ENCODE assay signal across 8 cellular contexts in genomic region chr1:169486281-169486904, GRCh38. TPM values are rescaled to one million over a fixed set of nuclear protein-coding genes. Genes with fewer than 3 reads are reported as not detected.
DNase-seq lines count a peak whose midpoint lies in the region; ATAC-seq, FAIRE-seq and TF ChIP-seq lines count a peak whose summit lies in the region.

No MANE protein-coding gene starts in this region.

- H3K4me3 ChIP-seq in GM12875 (ENCODE audit: low read depth, low read length): peak overlapping the region; percentile 77
- peak overlapping the region; percentile 82 for H3K4me3 ChIP-seq in fibroblast of the aortic adventitia (ENCODE audit: low read depth, low read length)
- H3K4me3 ChIP-seq in parathyroid adenoma (ENCODE audit: low read depth, low read length): peak overlapping the region; percentile 90

- peaks cover 3% of the 10 kb centered on the region for H3K4me1 ChIP-seq in parathyroid adenoma

- peaks cover 4% of the 10 kb centered on the region for H3K36me3 Mint-ChIP-seq in T-helper 17 cell (ENCODE audit: low read depth)

- no peak for FAIRE-seq in HTR-8/SVneo (lab: Jason Lieb, UNC)

- peak overlapping the region; percentile 80 for H2AFZ ChIP-seq in parathyroid adenoma

- H3K4me2 ChIP-seq in parathyroid adenoma (ENCODE audit: low read length): peak overlapping the region; percentile 66

- peaks cover 27% of the 10 kb centered on the region for H3K4me1 Mint-ChIP-seq in T-helper 17 cell

- TF ChIP-seq CTCF in 22Rv1 (IDR thresholded peaks at IDR 0.05): no peak
- TF ChIP-seq CTCF in GM12875 (IDR thresholded peaks at IDR 0.05; ENCODE audit: borderline replicate concordance, insufficient read depth, low read depth, low read length): no peak
- TF ChIP-seq CTCF in fibroblast of the aortic adventitia (IDR thresholded peaks at IDR 0.05; ENCODE audit: insufficient read depth, low read length): no peak
- no peak for TF ChIP-seq CTCF in parathyroid adenoma (IDR thresholded peaks at IDR 0.05)

- H3K36me3 ChIP-seq in parathyroid adenoma (ENCODE audit: control insufficient read depth, insufficient read depth, low read length): no peaks in the 10 kb centered on the region

- no peak for DNase-seq in T-helper 17 cell
- DNase-seq in fibroblast of the aortic adventitia (ENCODE audit: low read depth): peak; percentile 86
- no peak for DNase-seq in HTR-8/SVneo (ENCODE audit: insufficient read length, low spot score)

- peaks cover 15% of the 10 kb centered on the region for H3K27me3 Mint-ChIP-seq in T-helper 17 cell

- H3K27ac Mint-ChIP-seq in T-helper 17 cell: peak overlapping the region; percentile 91

- ATAC-seq in T-helper 17 cell (no peak), HG03565 (IDR thresholded peaks at IDR 0.05; ENCODE audit: unreplicated experiment) (no peak), GM21786 (IDR thresholded peaks at IDR 0.05; ENCODE audit: unreplicated experiment) (no peak)

- H3K9ac ChIP-seq in parathyroid adenoma: no peak overlapping the region

- H3K9me3 ChIP-seq in T-helper 17 cell (ENCODE audit: control insufficient read depth, low read length, poor library complexity, severe bottlenecking) (no peaks in the 10 kb centered on the region), parathyroid adenoma (ENCODE audit: control insufficient read depth, low read length) (no peaks in the 10 kb centered on the region)

- peak overlapping the region; percentile 80 for H3K27ac ChIP-seq in 22Rv1
- H3K27ac ChIP-seq in parathyroid adenoma: peak overlapping the region; percentile 97

- peaks cover 4% of the 10 kb centered on the region for H3K79me2 ChIP-seq in parathyroid adenoma

- H3K4me3 Mint-ChIP-seq in T-helper 17 cell: peak overlapping the region; percentile 98

- no peaks in the 10 kb centered on the region for H3K27me3 ChIP-seq in parathyroid adenoma (ENCODE audit: control insufficient read depth, insufficient read depth, low read length)

RNA-seq across cellular contexts. Expression of gene SLC19A2, which starts 0.6 kb away (rescaled TPM):
- 1 to 10 TPM; 2.5 to 2.9 TPM for total RNA-seq in T-helper 17 cell
- 6.0 and 7.7 TPM in 2 replicates for total RNA-seq in fibroblast of the aortic adventitia (ENCODE audit: low replicate concordance)

RNA-seq across cellular contexts. Expression of gene CCDC181, which starts 59.1 kb away (rescaled TPM):
- not detected for total RNA-seq in T-helper 17 cell
- 1.4 and 3.1 TPM in 2 replicates for total RNA-seq in fibroblast of the aortic adventitia (ENCODE audit: low replicate concordance)
